25 cellular contexts compared by ENCODE assay signal in the genomic region with DNA sequence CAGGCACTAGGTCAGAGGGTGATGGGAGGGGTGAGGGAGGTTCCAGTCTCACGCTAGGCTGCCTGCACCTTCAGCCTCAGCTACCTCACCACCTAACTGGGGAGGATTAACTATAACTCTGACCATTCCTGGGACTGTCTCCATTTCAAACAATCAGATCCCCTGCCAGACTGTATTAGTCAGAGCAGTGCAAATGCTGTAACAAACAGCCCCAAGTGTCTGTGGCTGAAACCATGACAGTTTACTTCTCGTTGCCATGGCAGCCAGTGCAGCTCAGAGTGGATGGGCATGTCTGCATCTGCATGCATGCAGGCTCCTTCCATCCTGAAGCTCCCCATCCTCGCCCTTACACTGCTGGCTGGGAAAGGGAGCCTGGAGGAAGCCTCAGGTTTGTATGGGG.
"Had no signal": no experiment of that assay in that cellular context is flagged by ENCODE, and none has a peak within 500 bp of the region (broad histone marks: within the 10 kb centered on the region; RNA-seq: fewer than 3 reads in every experiment).

No MANE protein-coding gene starts in this region.

- H3K9me3 Mint-ChIP-seq: type B pancreatic cell had no signal

- H3K4me2 ChIP-seq: neural progenitor cell had no signal

- H3K9ac ChIP-seq: neural progenitor cell, parathyroid adenoma had no signal

- H3K36me3 Mint-ChIP-seq: naive thymus-derived CD4-positive, alpha-beta T cell; neural progenitor cell; stimulated activated effector memory CD8-positive, alpha-beta T cell treated with anti-CD3 and anti-CD28 coated beads, Interleukin-12 subunit alpha, Interleukin-12 subunit beta, amount 100 ng/mL, for 72 hours; type B pancreatic cell had no signal

- H3K4me3 Mint-ChIP-seq: effector memory CD8-positive, alpha-beta T cell; naive thymus-derived CD4-positive, alpha-beta T cell; nephron; neural progenitor cell; stimulated activated effector memory CD8-positive, alpha-beta T cell treated with anti-CD3 and anti-CD28 coated beads, Interleukin-12 subunit alpha, Interleukin-12 subunit beta, amount 100 ng/mL, for 72 hours; type B pancreatic cell had no signal

- H3K9me3 ChIP-seq: esophagus squamous epithelium, left lung, right atrium auricular region, thyroid gland had no signal

- H3K27me3 ChIP-seq: left lung, neural progenitor cell, right atrium auricular region, thyroid gland had no signal

- H3K27ac ChIP-seq: esophagus squamous epithelium, left lung, neural progenitor cell, parathyroid adenoma, right atrium auricular region, stomach, thyroid gland had no signal

- H2AFZ ChIP-seq: neural progenitor cell, parathyroid adenoma had no signal

- ATAC-seq: effector memory CD8-positive, alpha-beta T cell; left cardiac atrium; left lung; naive thymus-derived CD4-positive, alpha-beta T cell; sciatic nerve; stimulated activated effector memory CD8-positive, alpha-beta T cell treated with anti-CD3 and anti-CD28 coated beads, Interleukin-12 subunit alpha, Interleukin-12 subunit beta, amount 100 ng/mL, for 72 hours had no signal

- H3K4me1 Mint-ChIP-seq: naive thymus-derived CD4-positive, alpha-beta T cell; nephron; stimulated activated effector memory CD8-positive, alpha-beta T cell treated with anti-CD3 and anti-CD28 coated beads, Interleukin-12 subunit alpha, Interleukin-12 subunit beta, amount 100 ng/mL, for 72 hours had no signal

- H3K36me3 ChIP-seq: esophagus squamous epithelium, left lung, neural progenitor cell, right atrium auricular region, stomach, thyroid gland had no signal

- DNase-seq: cortex of kidney; effector memory CD8-positive, alpha-beta T cell; erythroblast; esophagus squamous epithelium; head of caudate nucleus; kidney; left cardiac atrium; left lung; mesenchymal stem cell; midbrain; naive thymus-derived CD4-positive, alpha-beta T cell; stimulated activated CD4-positive, alpha-beta T cell treated with anti-CD3 and anti-CD28 coated beads, Interleukin-2, amount 100 ng/mL, for 24 hours; stimulated activated CD4-positive, alpha-beta T cell treated with anti-CD3 and anti-CD28 coated beads, Interleukin-4, amount 100 ng/mL, for 24 hours; stimulated activated naive CD4-positive, alpha-beta T cell treated with Interleukin-2 at 50 U/mL for 16 hours; stomach; thyroid gland had no signal

- H3K4me1 ChIP-seq: esophagus squamous epithelium, left lung, neural progenitor cell, parathyroid adenoma, right atrium auricular region, stomach, thyroid gland had no signal

- H3K4me3 ChIP-seq: esophagus squamous epithelium, left lung, neural progenitor cell, right atrium auricular region, stomach, thyroid gland had no signal

- H3K79me2 ChIP-seq: parathyroid adenoma had no signal

- FAIRE-seq: endometrium, frontal cortex, kidney had no signal
